In genomic region chr1:203677771-203678170, GRCh38 we compare ENCODE assay signal across 1 cellular context.
TF ChIP-seq lines count a peak whose summit lies in the region.

No MANE protein-coding gene starts in this region.

TF ChIP-seq in H1, 55 proteins besides CTCF, POLR2A, EP300 and RAD21 (continued from another document):
- no peak for TF ChIP-seq CBX8 (IDR thresholded peaks at IDR 0.05; ENCODE audit: borderline replicate concordance, low read depth, low read length)
- no peak for TF ChIP-seq CREB1 (IDR thresholded peaks at IDR 0.05)
- no peak for TF ChIP-seq ATF3 (IDR thresholded peaks at IDR 0.05; ENCODE audit: insufficient read depth, low read depth, low read length)
- TF ChIP-seq CBX5 (IDR thresholded peaks at IDR 0.05; ENCODE audit: low read depth, low read length): no peak
- TF ChIP-seq SP4 (IDR thresholded peaks at IDR 0.05; ENCODE audit: low read length): no peak
- TF ChIP-seq TAF1 (IDR thresholded peaks at IDR 0.05; ENCODE audit: low read depth, low read length): no peak
- TF ChIP-seq BRCA1 (IDR thresholded peaks at IDR 0.05; ENCODE audit: low read depth, low read length): no peak
